ENCODE assay signal across 13 cellular contexts in genomic region chr1:22077728-22078127, GRCh38. TPM values are rescaled to one million over a fixed set of nuclear protein-coding genes. Genes with fewer than 3 reads are reported as not detected.
DNase-seq lines count a peak whose midpoint lies in the region; ATAC-seq, FAIRE-seq and TF ChIP-seq lines count a peak whose summit lies in the region.
"Had no signal": no experiment of that assay in that cellular context is flagged by ENCODE, and none has a peak within 500 bp of the region (broad histone marks: within the 10 kb centered on the region; RNA-seq: fewer than 3 reads in every experiment).

No MANE protein-coding gene starts in this region.

- H3K4me3 ChIP-seq in HAP-1 = no peak overlapping the region
- H3K4me3 ChIP-seq in GM12878 = no peak overlapping the region

- peaks cover 78 to 86% of the 10 kb centered on the region in 2 donors for H3K4me1 Mint-ChIP-seq in natural killer cell

- intact Hi-C loops in GM12878 (cut with micrococcal nuclease; ENCODE audit: unreplicated experiment) (no loop called here), natural killer cell (cut with micrococcal nuclease) (loop anchor here (2.0 kb wide), 1 partner anchor 15 kb away; no protein-coding TSS in a partner anchor), head of caudate nucleus (cut with DNase I) (no loop called here)

- RAD21 ChIA-PET in GM12878 (lab: Charles Lee; ENCODE audit: unreplicated experiment) = no interaction called here

- in situ Hi-C loops in HAP-1 (cut with MboI; ENCODE audit: low sequenced_read_pairs) = no loop called here
- in situ Hi-C loops in GM12878 (cut with MboI) = no loop called here

- no peak overlapping the region for H3K27ac ChIP-seq in GM12878 (ENCODE audit: control insufficient read depth, insufficient read depth)

- TF ChIP-seq POLR2A in GM12878 (IDR thresholded peaks at IDR 0.05; ENCODE audit: low read depth, low read length) = no peak

- peaks cover 16% of the 10 kb centered on the region for H3K36me3 Mint-ChIP-seq in natural killer cell

- no TSS peak for BruUV-seq in GM12878 (replicated peaks; lab: Mats Ljungman, UMichigan)

- no peak for TF ChIP-seq EP300 in GM12878 (IDR thresholded peaks at IDR 0.05; ENCODE audit: borderline replicate concordance in 1 of 2, control insufficient read depth in 1 of 2, low read depth in 2 of 2, low read length in 2 of 2)

- ATAC-seq in GM12878 = peak; percentile 13; the same call in 1 of the 3 replicates
- peak in 2 of 3 donors; percentile 19 to 36 for ATAC-seq in natural killer cell
- no peak for ATAC-seq in left lobe of liver

- TF ChIP-seq RAD21 in GM12878 (IDR thresholded peaks at IDR 0.05; ENCODE audit: insufficient read depth, low read depth, low read length) = no peak

- H3K9me3 Mint-ChIP-seq in natural killer cell = no peaks in the 10 kb centered on the region

- FAIRE-seq in GM12878 (lab: Jason Lieb, UNC) = peak; percentile 57

- H3K79me2 ChIP-seq in GM12878 (ENCODE audit: control insufficient read depth, insufficient read depth, low read length) = peaks cover 87% of the 10 kb centered on the region

- DNase-seq in NCI-H1417 (lab: John Stamatoyannopoulos, UW) (peak in 2 of 3 experiments; percentile 13 to 64), NCI-H1417 treated with DMSO at 0.1 percent for 48 hours (lab: John Stamatoyannopoulos, UW) (no peak), HAP-1 (ENCODE audit: low spot score in 2 of 2) (peak; percentile 35 to 56), GM12878 (ENCODE audit: low read depth, low spot score) (no peak), natural killer cell (no peak), T-helper 1 cell (no peak), head of caudate nucleus (no peak), left lobe of liver (ENCODE audit: low spot score) (no peak)
- DNase-seq: 8988T, activated gamma-delta T cell, GF-D8, NCI-H526, T1000 had no signal

- H3K27me3 ChIP-seq in HAP-1 (ENCODE audit: low read depth) (no peaks in the 10 kb centered on the region), GM12878 (replicated peaks in 1 of 2; ENCODE audit: control insufficient read depth in 2 of 2, insufficient read depth in 2 of 2, low read length in 1 of 2) (no peaks in the 10 kb centered on the region)

- WGBS in GM12878 (ENCODE audit: insufficient coverage, insufficient replicate concordance, low lambda C conversion rate, missing lambda C conversion rate) = 5% methylated on average over 5 of the region's 5 CpGs

- H3K36me3 ChIP-seq in HAP-1 (replicated peaks) (peaks cover 19% of the 10 kb centered on the region), GM12878 (ENCODE audit: control insufficient read depth in 2 of 2, insufficient read depth in 2 of 2, low read length in 1 of 2) (peaks cover 4 to 21% of the 10 kb centered on the region in 2 experiments)

- H4K20me1 ChIP-seq in GM12878 (ENCODE audit: control insufficient read depth, insufficient read depth) = peaks cover 11% of the 10 kb centered on the region; the same call in 1 of the 2 replicates

- H3K9ac ChIP-seq in GM12878 (ENCODE audit: control insufficient read depth, insufficient read depth, low read length) = no peak overlapping the region

- H3K9me3 ChIP-seq in HAP-1 (no peaks in the 10 kb centered on the region), GM12878 (replicated peaks; ENCODE audit: control insufficient read depth, insufficient read depth, low read length) (no peaks in the 10 kb centered on the region)

- SMC1A ChIA-PET in GM12878 (lab: Charles Lee; ENCODE audit: uncharacterized antibody, unreplicated experiment) = interaction anchor here (0.7 to 1.1 kb wide), 3 partner anchors 23 to 53 kb away, joined by 3 to 4 read pairs (median 4); no protein-coding TSS in a partner anchor

- H3K27ac Mint-ChIP-seq in natural killer cell = peak overlapping the region; percentile 51 to 73

- H3K4me1 ChIP-seq in HAP-1 (peaks cover 50% of the 10 kb centered on the region), GM12878 (ENCODE audit: control insufficient read depth, insufficient read depth, low read length) (peaks cover 45% of the 10 kb centered on the region)

- no peak for TF ChIP-seq CTCF in GM12878 (IDR thresholded peaks at IDR 0.05 in 2 of 3, conservative IDR thresholded peaks at IDR 0.05 in 1 of 3; ENCODE audit: control insufficient read depth in 2 of 3, extremely low read depth in 1 of 3, insufficient read depth in 1 of 3, low read depth in 3 of 3, low read length in 3 of 3)
- TF ChIP-seq CTCF in natural killer cell (IDR thresholded peaks at IDR 0.05) = no peak

- H3K27me3 Mint-ChIP-seq in natural killer cell (ENCODE audit: low read depth in 2 of 2) = no peaks in the 10 kb centered on the region

- CTCF ChIA-PET in GM12878 (lab: Yijun Ruan, JAX) = interaction anchor here (0.9 kb wide), 1 partner anchor 11 kb away, joined by 3 read pairs; no protein-coding TSS in a partner anchor

- POLR2A ChIA-PET in GM12878 (lab: Charles Lee) = no interaction called here

- H2AFZ ChIP-seq in GM12878 (ENCODE audit: control insufficient read depth, low read depth, low read length) = no peak overlapping the region

- H3K4me2 ChIP-seq in GM12878 (ENCODE audit: control insufficient read depth, insufficient read depth) = no peak overlapping the region

- H3K4me3 Mint-ChIP-seq in natural killer cell = peak overlapping the region; percentile 35

TF ChIP-seq in GM12878, 131 proteins besides CTCF, POLR2A, EP300 and RAD21:
- no peak for TF ChIP-seq EED (IDR thresholded peaks at IDR 0.05; ENCODE audit: low read depth)
- TF ChIP-seq POLR2AphosphoS5 (IDR thresholded peaks at IDR 0.05; ENCODE audit: low read length) = 0 out of 2 replicates have a peak, but pooled peaks have one; percentile 36
- peak; percentile 32; the same call in 1 of the 2 replicates for TF ChIP-seq SPI1 (IDR thresholded peaks at IDR 0.05; ENCODE audit: borderline replicate concordance, insufficient read depth, low read depth, low read length)

RNA-seq across cellular contexts. Expression of gene CDC42, which starts 25.2 kb away (rescaled TPM):
- total RNA-seq in GM12878 (2013; cell fraction: nucleolus; rRNA removed) = 56.5 and 59.3 TPM in 2 replicates
- total RNA-seq in GM12878 (2014; rRNA removed) (350 and 429 TPM in 2 replicates), GM12878 (2014; rRNA removed; fragmentation: Illumina TruSeq; extraction: Trizol) (418 and 422 TPM in 2 replicates), GM12878 (2021) (302 and 307 TPM in 2 replicates), natural killer cell (100 to 1,000 TPM; 454 to 470 (median 463) TPM), left lobe of liver (69.8 TPM)
- polyA plus RNA-seq in GM12878 (2011; ENCODE audit: low read depth) = 600 TPM
- polyA plus RNA-seq in GM12878 (2011; rRNA removed) (479 and 776 TPM in 2 replicates), GM12878 (2014; fragmentation: Illumina TruSeq; extraction: Trizol) (426 and 542 TPM in 2 replicates), GM12878 (2014; fragmentation: Nextera tagmentation; extraction: Ambion mirVana) (100 to 1,000 TPM; 286 to 442 TPM), GM12878 (2014; rRNA removed) (230 and 275 TPM in 2 replicates), GM12878 (2016; fragmentation: Nextera tagmentation; extraction: Ambion mirVana) (100 to 1,000 TPM; 184 to 200 TPM)
- 185 and 243 TPM in 2 replicates for polyA plus RNA-seq in GM12878 (2011; cell fraction: cytosol; rRNA removed)
- polyA plus RNA-seq in GM12878 (2011; cell fraction: nucleus; rRNA removed) = 95.9 and 111 TPM in 2 replicates
- 274 and 336 TPM in 2 replicates for polyA plus RNA-seq in GM12878 (2012)
- polyA minus RNA-seq in GM12878 (2011; rRNA and poly(A)+ RNA removed) = 265 and 457 TPM in 2 replicates
- 121 and 123 TPM in 2 replicates for polyA minus RNA-seq in GM12878 (2011; cell fraction: cytosol; rRNA and poly(A)+ RNA removed)
- polyA minus RNA-seq in GM12878 (2011; cell fraction: nucleus; rRNA and poly(A)+ RNA removed) = 21.6 and 24.3 TPM in 2 replicates

Comparison
In these comparisons a context has a peak if more than half of its experiments do, and no peak if none do; other contexts are left out.
1. DNase-seq: peak in NCI-H1417 (2 of 3) and HAP-1 (2 of 2); none in NCI-H1417 treated with DMSO at 0.1 percent for 48 hours (single experiment), GM12878 (single experiment), natural killer cell (single experiment), T-helper 1 cell (0 of 5), head of caudate nucleus (0 of 42) and left lobe of liver (single experiment).